Comparison of ENCODE assay signal across 5 cellular contexts in the genomic region with DNA sequence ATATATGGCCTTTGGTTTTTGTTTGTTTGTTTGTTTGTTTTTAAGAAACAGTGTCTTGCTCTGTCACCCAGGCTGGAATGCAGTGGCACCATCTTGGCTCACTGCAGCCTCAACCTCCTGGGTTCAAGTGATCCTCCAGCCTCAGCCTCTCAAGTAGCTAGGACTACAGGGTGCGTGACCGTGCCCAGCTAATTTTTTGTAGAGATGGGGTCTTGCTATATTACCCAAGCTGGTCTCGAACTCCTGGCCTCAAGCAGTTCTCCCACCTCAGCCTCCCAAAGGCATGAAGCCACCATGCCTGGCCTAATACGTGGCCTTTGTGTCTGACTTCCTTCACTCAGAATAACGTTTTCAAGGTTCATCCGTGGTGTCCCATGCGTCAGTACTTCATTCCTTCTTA. TPM values are rescaled to one million over a fixed set of nuclear protein-coding genes. Genes with fewer than 3 reads are reported as not detected.
"Had no signal": no experiment of that assay in that cellular context is flagged by ENCODE, and none has a peak within 500 bp of the region (broad histone marks: within the 10 kb centered on the region; RNA-seq: fewer than 3 reads in every experiment).

No MANE protein-coding gene starts in this region.

RNA-seq across cellular contexts. Expression of a gene that starts 9.4 kb away (rescaled TPM):
- total RNA-seq: HT-29, NCI-H460, PC-9, Right ventricle myocardium superior, SJSA1 had no signal
